Comparison of ENCODE assay signal across 19 cellular contexts in genomic region chr11:19866037-19866436, GRCh38.
"Had no signal": no experiment of that assay in that cellular context is flagged by ENCODE, and none has a peak within 500 bp of the region (broad histone marks: within the 10 kb centered on the region; RNA-seq: fewer than 3 reads in every experiment).

No MANE protein-coding gene starts in this region.

- DNase-seq: KBM-7, MV-4-11, NCI-H1048, NCI-H1105, NCI-H1417, NCI-H1436 treated with DMSO at 0.1 percent for 48 hours, NCI-H1694 treated with DMSO at 0.1 percent for 48 hours, NCI-H1930, NCI-H2081 treated with DMSO at 0.1 percent for 48 hours, NCI-H2171, NCI-H226, NCI-H446, NCI-H510A, NCI-H524 treated with DMSO at 0.1 percent for 48 hours, NCI-H69, NCI-H774, Right ventricle myocardium superior, RPMI8226, SIG-M5 had no signal
